ENCODE assay signal across 9 cellular contexts in the genomic region with DNA sequence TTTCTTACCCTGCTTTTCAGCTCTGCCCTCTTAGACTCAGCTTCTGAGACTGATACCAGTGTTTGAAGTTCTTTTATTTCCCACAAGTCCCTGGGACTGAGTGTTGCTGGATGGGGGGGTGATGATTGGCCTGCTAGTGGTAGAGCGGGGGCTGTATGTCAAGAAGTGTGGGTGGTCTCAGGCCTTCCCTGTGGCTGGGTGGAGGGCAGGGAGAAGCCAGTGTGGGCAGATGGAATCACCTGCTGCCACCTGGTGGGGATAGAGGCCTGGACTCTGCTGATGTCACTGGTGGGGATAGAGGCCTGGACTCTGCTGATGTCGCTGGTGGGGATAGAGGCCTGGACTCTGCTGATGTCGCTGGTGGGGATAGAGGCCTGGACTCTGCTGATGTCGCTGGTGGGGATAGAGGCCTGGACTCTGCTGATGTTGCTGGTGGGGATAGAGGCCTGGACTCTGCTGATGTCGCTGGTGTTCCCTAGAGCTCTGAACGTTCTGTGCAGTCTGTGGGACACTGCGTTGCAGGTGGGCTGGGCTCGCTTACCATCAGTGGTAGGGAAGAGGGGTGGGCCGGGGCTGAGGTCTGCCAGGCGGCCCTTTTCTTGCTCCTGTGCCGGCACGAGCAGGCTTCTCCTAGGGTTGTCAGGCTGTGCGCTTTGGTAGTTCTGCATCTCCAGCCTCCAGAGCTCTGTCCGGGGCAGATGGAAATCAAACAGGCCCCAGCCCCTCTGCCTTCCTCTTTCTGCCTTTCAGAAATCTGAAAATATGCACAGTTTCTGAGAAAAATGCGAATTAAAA.
A peak's percentile ranks its signal among the peaks of the same experiment; 100 is the strongest.
DNase-seq lines count a peak whose midpoint lies in the region; ATAC-seq and TF ChIP-seq lines count a peak whose summit lies in the region.
"Had no signal": no experiment of that assay in that cellular context is flagged by ENCODE, and none has a peak within 500 bp of the region (broad histone marks: within the 10 kb centered on the region; RNA-seq: fewer than 3 reads in every experiment).

No MANE protein-coding gene starts in this region.

- H3K4me3 ChIP-seq in liver (ENCODE audit: low read depth in 1 of 3, low read length in 3 of 3) = no peak overlapping the region
- H3K4me3 ChIP-seq in subcutaneous abdominal adipose tissue (ENCODE audit: low read depth in 1 of 5, low read length in 5 of 5) = no peak overlapping the region
- H3K4me3 ChIP-seq: skin epidermis had no signal

- H3K4me1 ChIP-seq in liver (ENCODE audit: control insufficient read depth in 4 of 4, insufficient read depth in 4 of 4, low read length in 3 of 4) = peaks cover 8 to 45% (median 35%) of the 10 kb centered on the region in 4 donors
- H3K4me1 ChIP-seq in subcutaneous abdominal adipose tissue (ENCODE audit: control insufficient read depth in 5 of 5, insufficient read depth in 5 of 5, low read length in 5 of 5) = peaks cover 2 to 91% (median 81%) of the 10 kb centered on the region in 5 donors

- in situ Hi-C loops in T47D (cut with HindIII; ENCODE audit: low pct_unique_long_range_greater_than_20kb, low sequenced_read_pairs) = no loop called here

- no peaks in the 10 kb centered on the region for H3K27me3 ChIP-seq in liver (ENCODE audit: control insufficient read depth in 4 of 4, insufficient read depth in 4 of 4, low read length in 3 of 4)
- no peaks in the 10 kb centered on the region for H3K27me3 ChIP-seq in subcutaneous abdominal adipose tissue (ENCODE audit: control insufficient read depth in 5 of 5, insufficient read depth in 4 of 5, low read length in 5 of 5)

- peak; percentile 68 to 76 for TF ChIP-seq RAD21 in liver (IDR thresholded peaks at IDR 0.05)

- no peak overlapping the region for H3K9ac ChIP-seq in liver (ENCODE audit: low read depth in 1 of 2, low read length in 2 of 2)
- H3K9ac ChIP-seq in subcutaneous abdominal adipose tissue (ENCODE audit: low read length in 5 of 5) = peak overlapping the region in 1 of 5 donors; percentile 53

- WGBS in liver = 90% methylated on average over 15 of the region's 15 CpGs

- H3K36me3 ChIP-seq in liver (ENCODE audit: control insufficient read depth in 4 of 4, insufficient read depth in 3 of 4, low read depth in 1 of 4, low read length in 3 of 4) = peaks cover 0 to 4% (median 0%) of the 10 kb centered on the region in 4 donors
- H3K36me3 ChIP-seq in subcutaneous abdominal adipose tissue (ENCODE audit: control insufficient read depth in 5 of 5, insufficient read depth in 5 of 5, low read length in 5 of 5) = peaks cover 0 to 17% (median 7%) of the 10 kb centered on the region in 5 donors

- DNase-seq in DMS53 (lab: John Stamatoyannopoulos, UW) (peak; percentile 21), HCEC 1CT (peak; percentile 7), SHP77 treated with DMSO at 0.1 percent for 48 hours (lab: John Stamatoyannopoulos, UW) (peak; percentile 57), T47D (ENCODE audit: low read depth in 1 of 2, low spot score in 1 of 2) (peak; percentile 25 to 38), putamen (ENCODE audit: low spot score) (no peak)

- peak; percentile 28 for TF ChIP-seq CTCF in liver (IDR thresholded peaks at IDR 0.05; ENCODE audit: low read depth, low read length, missing input control)

- peak overlapping the region in 1 of 2 donors; percentile 48 for H3K27ac ChIP-seq in liver (ENCODE audit: low read depth in 1 of 2, low read length in 2 of 2)
- peak overlapping the region; percentile 52 for H3K27ac ChIP-seq in subcutaneous abdominal adipose tissue (ENCODE audit: low read depth, low read length)

- ATAC-seq in GM21526 (IDR thresholded peaks at IDR 0.05; ENCODE audit: low FRiP score, unreplicated experiment) = no peak

- H3K9me3 ChIP-seq in liver (ENCODE audit: control insufficient read depth in 4 of 4, low read length in 3 of 4) = no peaks in the 10 kb centered on the region
- no peaks in the 10 kb centered on the region for H3K9me3 ChIP-seq in subcutaneous abdominal adipose tissue (ENCODE audit: control insufficient read depth in 5 of 5, low read length in 5 of 5)

TF ChIP-seq in liver, 16 proteins besides CTCF, POLR2A, EP300 and RAD21:
- no peak for TF ChIP-seq FOXA1 (IDR thresholded peaks at IDR 0.05)
- no peak for TF ChIP-seq JUND (IDR thresholded peaks at IDR 0.05)
- no peak for TF ChIP-seq ATF3 (IDR thresholded peaks at IDR 0.05)
- no peak for TF ChIP-seq SP1 (IDR thresholded peaks at IDR 0.05)
- TF ChIP-seq HNF4G (IDR thresholded peaks at IDR 0.05) = no peak
- no peak for TF ChIP-seq RXRA (IDR thresholded peaks at IDR 0.05)
- TF ChIP-seq, protein P1, sequence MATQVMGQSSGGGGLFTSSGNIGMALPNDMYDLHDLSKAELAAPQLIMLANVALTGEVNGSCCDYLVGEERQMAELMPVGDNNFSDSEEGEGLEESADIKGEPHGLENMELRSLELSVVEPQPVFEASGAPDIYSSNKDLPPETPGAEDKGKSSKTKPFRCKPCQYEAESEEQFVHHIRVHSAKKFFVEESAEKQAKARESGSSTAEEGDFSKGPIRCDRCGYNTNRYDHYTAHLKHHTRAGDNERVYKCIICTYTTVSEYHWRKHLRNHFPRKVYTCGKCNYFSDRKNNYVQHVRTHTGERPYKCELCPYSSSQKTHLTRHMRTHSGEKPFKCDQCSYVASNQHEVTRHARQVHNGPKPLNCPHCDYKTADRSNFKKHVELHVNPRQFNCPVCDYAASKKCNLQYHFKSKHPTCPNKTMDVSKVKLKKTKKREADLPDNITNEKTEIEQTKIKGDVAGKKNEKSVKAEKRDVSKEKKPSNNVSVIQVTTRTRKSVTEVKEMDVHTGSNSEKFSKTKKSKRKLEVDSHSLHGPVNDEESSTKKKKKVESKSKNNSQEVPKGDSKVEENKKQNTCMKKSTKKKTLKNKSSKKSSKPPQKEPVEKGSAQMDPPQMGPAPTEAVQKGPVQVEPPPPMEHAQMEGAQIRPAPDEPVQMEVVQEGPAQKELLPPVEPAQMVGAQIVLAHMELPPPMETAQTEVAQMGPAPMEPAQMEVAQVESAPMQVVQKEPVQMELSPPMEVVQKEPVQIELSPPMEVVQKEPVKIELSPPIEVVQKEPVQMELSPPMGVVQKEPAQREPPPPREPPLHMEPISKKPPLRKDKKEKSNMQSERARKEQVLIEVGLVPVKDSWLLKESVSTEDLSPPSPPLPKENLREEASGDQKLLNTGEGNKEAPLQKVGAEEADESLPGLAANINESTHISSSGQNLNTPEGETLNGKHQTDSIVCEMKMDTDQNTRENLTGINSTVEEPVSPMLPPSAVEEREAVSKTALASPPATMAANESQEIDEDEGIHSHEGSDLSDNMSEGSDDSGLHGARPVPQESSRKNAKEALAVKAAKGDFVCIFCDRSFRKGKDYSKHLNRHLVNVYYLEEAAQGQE (IDR thresholded peaks at IDR 0.05) = no peak
- no peak for TF ChIP-seq EGR1 (IDR thresholded peaks at IDR 0.05; ENCODE audit: low read depth in 2 of 2)
- no peak for TF ChIP-seq MAX (IDR thresholded peaks at IDR 0.05)
- no peak for TF ChIP-seq ZBTB33 (IDR thresholded peaks at IDR 0.05)
- TF ChIP-seq FOXA2 (IDR thresholded peaks at IDR 0.05) = no peak
- no peak for TF ChIP-seq NR2F2 (IDR thresholded peaks at IDR 0.05)
- TF ChIP-seq HNF4A (conservative IDR thresholded peaks at IDR 0.05) = no peak
- TF ChIP-seq YY1 (IDR thresholded peaks at IDR 0.05) = no peak
- TF ChIP-seq TAF1 (conservative IDR thresholded peaks at IDR 0.05) = no peak
- TF ChIP-seq GABPA (IDR thresholded peaks at IDR 0.05 in 1 of 2, conservative IDR thresholded peaks at IDR 0.05 in 1 of 2) = no peak
